ENCODE assay signal across 3 cellular contexts in the genomic region with DNA sequence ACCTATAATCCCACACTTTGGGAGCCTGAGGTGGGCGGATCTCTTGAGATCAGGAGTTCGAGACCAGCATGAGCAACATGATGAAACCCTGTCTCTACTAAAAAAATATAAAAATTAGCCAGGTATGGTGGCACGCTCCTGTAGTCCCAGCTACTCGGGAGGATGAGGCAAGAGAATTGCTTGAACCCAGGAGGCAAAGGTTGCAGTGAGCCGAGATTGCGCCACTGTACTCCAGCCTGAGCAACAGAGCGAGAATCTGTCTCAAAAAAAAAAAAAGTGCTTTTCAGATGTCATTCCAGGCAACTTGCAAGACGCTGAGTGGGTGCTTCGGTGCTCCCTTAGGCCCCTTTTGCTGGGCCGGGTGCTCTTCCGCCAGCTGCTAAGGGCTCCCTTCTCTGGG. TPM values are rescaled to one million over a fixed set of nuclear protein-coding genes. Genes with fewer than 3 reads are reported as not detected.
"Had no signal": no experiment of that assay in that cellular context is flagged by ENCODE, and none has a peak within 500 bp of the region (broad histone marks: within the 10 kb centered on the region; RNA-seq: fewer than 3 reads in every experiment).

No MANE protein-coding gene starts in this region.

RNA-seq across cellular contexts. Expression of a gene that starts 21.2 kb away (rescaled TPM):
- total RNA-seq: HT-29, K562 had no signal
- polyA plus RNA-seq: IgD-negative memory B cell, K562 had no signal
